Comparison of ENCODE assay signal across 9 cellular contexts in genomic region chr10:88108115-88108610, GRCh38.
DNase-seq lines count a peak whose midpoint lies in the region; ATAC-seq and TF ChIP-seq lines count a peak whose summit lies in the region.
"Had no signal": no experiment of that assay in that cellular context is flagged by ENCODE, and none has a peak within 500 bp of the region (broad histone marks: within the 10 kb centered on the region; RNA-seq: fewer than 3 reads in every experiment).

No MANE protein-coding gene starts in this region.

- H4K20me1 ChIP-seq in DND-41 (ENCODE audit: insufficient read depth, low read length): no peaks in the 10 kb centered on the region

- peak overlapping the region; percentile 15 for H2AFZ ChIP-seq in DND-41 (ENCODE audit: low read depth, low read length)

- H3K4me2 ChIP-seq in DND-41 (ENCODE audit: insufficient read depth, low read length): no peak overlapping the region

- H3K27ac ChIP-seq in DND-41 (ENCODE audit: low read length): peak overlapping the region; percentile 70
- H3K27ac ChIP-seq in CD4-positive, alpha-beta memory T cell (ENCODE audit: low read depth, low read length): no peak overlapping the region
- H3K27ac ChIP-seq: body of pancreas had no signal

- TF ChIP-seq CTCF in DND-41 (IDR thresholded peaks at IDR 0.05; ENCODE audit: borderline replicate concordance, extremely low read depth, low read length, poor library complexity, severe bottlenecking): peak; percentile 70
- TF ChIP-seq CTCF in epithelial cell of esophagus (IDR thresholded peaks at IDR 0.05; ENCODE audit: insufficient read depth, low read depth, low read length, missing control alignments): peak; percentile 27
- TF ChIP-seq CTCF in glutamatergic neuron (IDR thresholded peaks at IDR 0.05; ENCODE audit: partially characterized antibody, unreplicated experiment): no peak

- POLR2A ChIA-PET in CD4-positive, alpha-beta memory T cell (lab: Charles Lee; ENCODE audit: partially characterized antibody): interaction anchor here (1.4 kb wide), 1 partner anchor 245 kb away, joined by 4 read pairs; the partner anchor contains the start of genes KLLN and PTEN

- ATAC-seq in DND-41 (ENCODE audit: insufficient read depth, low read depth) (peak; percentile 83), GM21381 (IDR thresholded peaks at IDR 0.05; ENCODE audit: unreplicated experiment) (peak; percentile 44), HG03045 (IDR thresholded peaks at IDR 0.05; ENCODE audit: unreplicated experiment) (no peak)
- ATAC-seq: body of pancreas had no signal

- peak overlapping the region in 1 of 7 donors; percentile 11 for H3K27ac Mint-ChIP-seq in CD4-positive, alpha-beta memory T cell
- H3K27ac Mint-ChIP-seq in glutamatergic neuron (ENCODE audit: unreplicated experiment): no peak overlapping the region

- CTCF ChIA-PET in CD4-positive, alpha-beta memory T cell (lab: Charles Lee; ENCODE audit: partially characterized antibody): interaction anchor here (0.9 to 1.1 kb wide), 7 partner anchors 8 to 475 kb away, joined by 3 to 5 read pairs (median 4); partner anchors contain the start of gene RNLS

- H3K9me3 ChIP-seq in DND-41 (ENCODE audit: insufficient read depth, low read length, severe bottlenecking): no peaks in the 10 kb centered on the region
- no peaks in the 10 kb centered on the region for H3K9me3 ChIP-seq in CD4-positive, alpha-beta memory T cell (ENCODE audit: control insufficient read depth in 1 of 2, low read length in 2 of 2)
- H3K9me3 ChIP-seq: body of pancreas had no signal

- no peak overlapping the region for H3K4me3 Mint-ChIP-seq in CD4-positive, alpha-beta memory T cell
- H3K4me3 Mint-ChIP-seq in glutamatergic neuron (ENCODE audit: unreplicated experiment): no peak overlapping the region

- DNase-seq in DND-41 (peak; percentile 79), KG1 (lab: John Stamatoyannopoulos, UW) (peak; percentile 92), epithelial cell of esophagus (ENCODE audit: low read depth) (peak; percentile 26), glutamatergic neuron (no peak), D341Med (ENCODE audit: low spot score) (no peak)
- no peak for DNase-seq in CD4-positive, alpha-beta memory T cell

- H3K4me3 ChIP-seq in DND-41 (ENCODE audit: low read depth in 1 of 2, low read length in 2 of 2) (no peak overlapping the region), epithelial cell of esophagus (ENCODE audit: low read length) (no peak overlapping the region)
- H3K4me3 ChIP-seq in CD4-positive, alpha-beta memory T cell (ENCODE audit: low read length in 2 of 2): no peak overlapping the region
- H3K4me3 ChIP-seq: body of pancreas had no signal

- H3K36me3 ChIP-seq in DND-41 (ENCODE audit: insufficient read depth, low read length): no peaks in the 10 kb centered on the region
- no peaks in the 10 kb centered on the region for H3K36me3 ChIP-seq in CD4-positive, alpha-beta memory T cell (ENCODE audit: insufficient read depth, low read length)

- intact Hi-C loops in CD4-positive, alpha-beta memory T cell (cut with micrococcal nuclease): no loop called here

- H3K79me2 ChIP-seq in DND-41 (ENCODE audit: insufficient read depth, low read length): no peaks in the 10 kb centered on the region

- no peaks in the 10 kb centered on the region for H3K27me3 ChIP-seq in DND-41 (ENCODE audit: insufficient read depth, low read length, poor library complexity)
- H3K27me3 ChIP-seq in CD4-positive, alpha-beta memory T cell (ENCODE audit: insufficient read depth, low read length): no peaks in the 10 kb centered on the region
- H3K27me3 ChIP-seq: body of pancreas had no signal

- H3K4me1 Mint-ChIP-seq in CD4-positive, alpha-beta memory T cell: peaks cover 8 to 14% (median 9%) of the 10 kb centered on the region in 4 donors
- H3K4me1 Mint-ChIP-seq in glutamatergic neuron (ENCODE audit: low read depth, unreplicated experiment): no peaks in the 10 kb centered on the region

- no peaks in the 10 kb centered on the region for H3K36me3 Mint-ChIP-seq in CD4-positive, alpha-beta memory T cell
- no peaks in the 10 kb centered on the region for H3K36me3 Mint-ChIP-seq in glutamatergic neuron (ENCODE audit: unreplicated experiment)

- peaks cover 0 to 1% of the 10 kb centered on the region in 2 donors for H3K27me3 Mint-ChIP-seq in CD4-positive, alpha-beta memory T cell
- H3K27me3 Mint-ChIP-seq in glutamatergic neuron (ENCODE audit: unreplicated experiment): peaks cover 3% of the 10 kb centered on the region

- H3K9me3 Mint-ChIP-seq in CD4-positive, alpha-beta memory T cell: no peaks in the 10 kb centered on the region
- H3K9me3 Mint-ChIP-seq in glutamatergic neuron (ENCODE audit: unreplicated experiment): peaks cover 1% of the 10 kb centered on the region

- peak overlapping the region; percentile 7; the same call in 1 of the 2 replicates for H3K9ac ChIP-seq in DND-41 (ENCODE audit: low read depth, low read length)

- H3K4me1 ChIP-seq in DND-41 (ENCODE audit: insufficient read depth, low read length): peaks cover 31% of the 10 kb centered on the region
- peaks cover 2% of the 10 kb centered on the region for H3K4me1 ChIP-seq in CD4-positive, alpha-beta memory T cell (ENCODE audit: insufficient read depth, low read length)
- H3K4me1 ChIP-seq: body of pancreas had no signal

Comparison
In these comparisons a context has a peak if more than half of its experiments do, and no peak if none do; other contexts are left out.
1. DNase-seq: peak in DND-41 (single experiment), KG1 (single experiment) and epithelial cell of esophagus (single experiment); none in CD4-positive, alpha-beta memory T cell (0 of 5), glutamatergic neuron (single experiment) and D341Med (single experiment).